ENCODE assay signal across 8 cellular contexts in genomic region chr10:111360260-111360925, GRCh38.
DNase-seq lines count a peak whose midpoint lies in the region; ATAC-seq, FAIRE-seq and TF ChIP-seq lines count a peak whose summit lies in the region.

No MANE protein-coding gene starts in this region.

- no peaks in the 10 kb centered on the region for H3K4me1 Mint-ChIP-seq in activated CD8-positive, alpha-beta T cell treated with anti-CD3 and anti-CD28 coated beads, Interleukin-2, amount 10 ng/mL, durations not matched to agents 7 days and 5 days (ENCODE audit: low read depth)

- no peaks in the 10 kb centered on the region for H3K36me3 ChIP-seq in BE2C
- no peaks in the 10 kb centered on the region for H3K36me3 ChIP-seq in kidney (ENCODE audit: control insufficient read depth in 1 of 2, insufficient read depth in 2 of 2, low read length in 2 of 2)

- DNase-seq in BE2C (peak; percentile 70), NCI-H1105 treated with DMSO at 0.1 percent for 48 hours (lab: John Stamatoyannopoulos, UW) (peak; percentile 7), kidney (no peak), ureter (ENCODE audit: low spot score) (peak; percentile 44), HCEC 1CT (no peak)
- DNase-seq in activated CD8-positive, alpha-beta T cell treated with anti-CD3 and anti-CD28 coated beads, Interleukin-2, amount 10 ng/mL, durations not matched to agents 7 days and 5 days, result no peak

- no peaks in the 10 kb centered on the region for H3K27me3 ChIP-seq in BE2C

- intact Hi-C loops in kidney (cut with DNase I), result no loop called here

- H3K9me3 Mint-ChIP-seq in activated CD8-positive, alpha-beta T cell treated with anti-CD3 and anti-CD28 coated beads, Interleukin-2, amount 10 ng/mL, durations not matched to agents 7 days and 5 days (ENCODE audit: insufficient read depth), result no peaks in the 10 kb centered on the region

- H3K27me3 Mint-ChIP-seq in activated CD8-positive, alpha-beta T cell treated with anti-CD3 and anti-CD28 coated beads, Interleukin-2, amount 10 ng/mL, durations not matched to agents 7 days and 5 days (ENCODE audit: low read depth), result peaks cover 9% of the 10 kb centered on the region

- POLR2A ChIA-PET in activated CD8-positive, alpha-beta T cell treated with anti-CD3 and anti-CD28 coated beads, Interleukin-2, amount 10 ng/mL, durations not matched to agents 7 days and 5 days (lab: Charles Lee), result no interaction called here

- CTCF ChIA-PET in activated CD8-positive, alpha-beta T cell treated with anti-CD3 and anti-CD28 coated beads, Interleukin-2, amount 10 ng/mL, durations not matched to agents 7 days and 5 days (lab: Charles Lee), result no interaction called here

- H3K9me3 ChIP-seq in BE2C (no peaks in the 10 kb centered on the region), kidney (ENCODE audit: control insufficient read depth in 1 of 2, low read length in 2 of 2) (no peaks in the 10 kb centered on the region)

- H3K36me3 Mint-ChIP-seq in activated CD8-positive, alpha-beta T cell treated with anti-CD3 and anti-CD28 coated beads, Interleukin-2, amount 10 ng/mL, durations not matched to agents 7 days and 5 days (ENCODE audit: low read depth), result no peaks in the 10 kb centered on the region

- H3K9ac ChIP-seq in kidney (ENCODE audit: low read length in 2 of 2), result no peak overlapping the region

- H3K4me1 ChIP-seq in BE2C (peaks cover 6% of the 10 kb centered on the region), kidney (ENCODE audit: control insufficient read depth in 1 of 2, insufficient read depth in 1 of 2, low read depth in 1 of 2, low read length in 2 of 2) (no peaks in the 10 kb centered on the region)

- peak; percentile 90 for TF ChIP-seq CTCF in BE2C (IDR thresholded peaks at IDR 0.05; ENCODE audit: low read depth, low read length)
- peak; percentile 67 for TF ChIP-seq CTCF in kidney (IDR thresholded peaks at IDR 0.05; ENCODE audit: borderline replicate concordance, extremely low read depth, insufficient read depth)

- peak; percentile 85 for ATAC-seq in GM18508 (IDR thresholded peaks at IDR 0.05; ENCODE audit: insufficient read depth, unreplicated experiment)
- ATAC-seq in HG02870 (IDR thresholded peaks at IDR 0.05; ENCODE audit: unreplicated experiment), result peak; percentile 98
- peak; percentile 64 for ATAC-seq in activated CD8-positive, alpha-beta T cell treated with anti-CD3 and anti-CD28 coated beads, Interleukin-2, amount 10 ng/mL, durations not matched to agents 7 days and 5 days

- H3K4me3 ChIP-seq in BE2C (ENCODE audit: low read depth, low read length), result no peak overlapping the region
- H3K4me3 ChIP-seq in kidney (ENCODE audit: low read length in 2 of 2), result no peak overlapping the region

- no peak for FAIRE-seq in kidney (lab: Jason Lieb, UNC)

- no peak overlapping the region for H3K27ac Mint-ChIP-seq in activated CD8-positive, alpha-beta T cell treated with anti-CD3 and anti-CD28 coated beads, Interleukin-2, amount 10 ng/mL, durations not matched to agents 7 days and 5 days

- no peak overlapping the region for H3K4me3 Mint-ChIP-seq in activated CD8-positive, alpha-beta T cell treated with anti-CD3 and anti-CD28 coated beads, Interleukin-2, amount 10 ng/mL, durations not matched to agents 7 days and 5 days

- no peak overlapping the region for H3K27ac ChIP-seq in kidney (ENCODE audit: low read depth in 2 of 2, low read length in 2 of 2)

Comparison
In these comparisons a context has a peak if more than half of its experiments do, and no peak if none do; other contexts are left out.
1. DNase-seq: peak in BE2C (single experiment), NCI-H1105 treated with DMSO at 0.1 percent for 48 hours (single experiment) and ureter (single experiment); none in activated CD8-positive, alpha-beta T cell treated with anti-CD3 and anti-CD28 coated beads, Interleukin-2, amount 10 ng/mL, durations not matched to agents 7 days and 5 days (single experiment), kidney (single experiment) and HCEC 1CT (single experiment).
2. Peak in every context shown above with its lines, with median percentiles within 50 percentile points of each other: ATAC-seq.